1 cellular context compared by ENCODE assay signal in the genomic region with DNA sequence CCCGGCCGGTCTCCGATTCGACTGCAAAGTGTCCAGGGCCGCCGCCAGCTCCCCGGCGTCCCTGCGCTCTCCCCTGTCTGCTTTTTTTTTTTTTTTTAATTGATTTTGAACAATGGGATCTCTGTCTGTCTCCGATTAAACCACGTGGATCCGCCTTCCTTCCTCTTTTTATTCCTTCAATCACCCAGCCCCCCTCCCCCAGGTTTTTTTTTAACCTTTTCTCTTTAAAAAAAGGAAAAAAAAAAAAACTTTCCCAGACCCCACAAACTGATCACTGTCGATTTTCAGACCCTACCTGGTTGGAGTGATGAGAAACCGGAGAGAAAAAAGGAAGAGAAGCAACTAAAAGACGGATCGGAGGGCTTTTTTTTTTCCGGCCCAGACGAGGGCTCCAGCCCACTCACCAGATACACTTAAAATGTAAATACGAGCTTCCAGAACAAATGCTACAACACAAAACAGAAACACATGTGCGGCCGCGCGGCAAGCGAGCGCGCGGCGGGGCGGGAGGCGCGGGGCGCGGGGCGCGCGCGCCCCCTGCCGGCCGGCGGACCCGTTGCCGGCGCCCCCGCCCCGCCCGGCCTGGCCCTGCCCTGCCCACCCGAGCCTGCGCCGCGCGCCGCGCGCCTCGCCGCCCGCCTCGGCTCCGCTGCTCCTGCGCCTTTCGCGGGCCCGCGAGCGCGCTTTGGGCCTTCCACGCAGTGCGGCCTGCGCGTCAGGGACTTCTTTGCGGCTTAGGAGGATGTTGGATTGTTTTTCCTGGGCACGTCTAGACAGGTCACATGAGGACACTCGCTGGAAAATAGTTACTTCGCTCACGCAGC.
TF ChIP-seq lines count a peak whose summit lies in the region.

TSS of gene RCC2 (minus strand) at position 428 of the 824 bp plus-strand sequence. CDS start 1,163 bp downstream, outside the sequence.

TF ChIP-seq in HCT116, 20 proteins besides CTCF, POLR2A, EP300 and RAD21 (continued from another document):
- TF ChIP-seq, protein P1, sequence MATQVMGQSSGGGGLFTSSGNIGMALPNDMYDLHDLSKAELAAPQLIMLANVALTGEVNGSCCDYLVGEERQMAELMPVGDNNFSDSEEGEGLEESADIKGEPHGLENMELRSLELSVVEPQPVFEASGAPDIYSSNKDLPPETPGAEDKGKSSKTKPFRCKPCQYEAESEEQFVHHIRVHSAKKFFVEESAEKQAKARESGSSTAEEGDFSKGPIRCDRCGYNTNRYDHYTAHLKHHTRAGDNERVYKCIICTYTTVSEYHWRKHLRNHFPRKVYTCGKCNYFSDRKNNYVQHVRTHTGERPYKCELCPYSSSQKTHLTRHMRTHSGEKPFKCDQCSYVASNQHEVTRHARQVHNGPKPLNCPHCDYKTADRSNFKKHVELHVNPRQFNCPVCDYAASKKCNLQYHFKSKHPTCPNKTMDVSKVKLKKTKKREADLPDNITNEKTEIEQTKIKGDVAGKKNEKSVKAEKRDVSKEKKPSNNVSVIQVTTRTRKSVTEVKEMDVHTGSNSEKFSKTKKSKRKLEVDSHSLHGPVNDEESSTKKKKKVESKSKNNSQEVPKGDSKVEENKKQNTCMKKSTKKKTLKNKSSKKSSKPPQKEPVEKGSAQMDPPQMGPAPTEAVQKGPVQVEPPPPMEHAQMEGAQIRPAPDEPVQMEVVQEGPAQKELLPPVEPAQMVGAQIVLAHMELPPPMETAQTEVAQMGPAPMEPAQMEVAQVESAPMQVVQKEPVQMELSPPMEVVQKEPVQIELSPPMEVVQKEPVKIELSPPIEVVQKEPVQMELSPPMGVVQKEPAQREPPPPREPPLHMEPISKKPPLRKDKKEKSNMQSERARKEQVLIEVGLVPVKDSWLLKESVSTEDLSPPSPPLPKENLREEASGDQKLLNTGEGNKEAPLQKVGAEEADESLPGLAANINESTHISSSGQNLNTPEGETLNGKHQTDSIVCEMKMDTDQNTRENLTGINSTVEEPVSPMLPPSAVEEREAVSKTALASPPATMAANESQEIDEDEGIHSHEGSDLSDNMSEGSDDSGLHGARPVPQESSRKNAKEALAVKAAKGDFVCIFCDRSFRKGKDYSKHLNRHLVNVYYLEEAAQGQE (IDR thresholded peaks at IDR 0.05; ENCODE audit: low read depth), result no peak
- TF ChIP-seq CEBPB (IDR thresholded peaks at IDR 0.05; ENCODE audit: low read depth), result no peak
- no peak for TF ChIP-seq EZH2phosphoT487 (IDR thresholded peaks at IDR 0.05; ENCODE audit: borderline replicate concordance)
- TF ChIP-seq SP1 (IDR thresholded peaks at IDR 0.05; ENCODE audit: low read depth), result no peak
- no peak for TF ChIP-seq TCF7L2 (IDR thresholded peaks at IDR 0.05; ENCODE audit: borderline replicate concordance, extremely low read depth, insufficient read depth, insufficient read length)
- peak; percentile 86 for TF ChIP-seq POLR2AphosphoS5 (IDR thresholded peaks at IDR 0.05; ENCODE audit: low read depth, low read length)
- TF ChIP-seq, protein P2, sequence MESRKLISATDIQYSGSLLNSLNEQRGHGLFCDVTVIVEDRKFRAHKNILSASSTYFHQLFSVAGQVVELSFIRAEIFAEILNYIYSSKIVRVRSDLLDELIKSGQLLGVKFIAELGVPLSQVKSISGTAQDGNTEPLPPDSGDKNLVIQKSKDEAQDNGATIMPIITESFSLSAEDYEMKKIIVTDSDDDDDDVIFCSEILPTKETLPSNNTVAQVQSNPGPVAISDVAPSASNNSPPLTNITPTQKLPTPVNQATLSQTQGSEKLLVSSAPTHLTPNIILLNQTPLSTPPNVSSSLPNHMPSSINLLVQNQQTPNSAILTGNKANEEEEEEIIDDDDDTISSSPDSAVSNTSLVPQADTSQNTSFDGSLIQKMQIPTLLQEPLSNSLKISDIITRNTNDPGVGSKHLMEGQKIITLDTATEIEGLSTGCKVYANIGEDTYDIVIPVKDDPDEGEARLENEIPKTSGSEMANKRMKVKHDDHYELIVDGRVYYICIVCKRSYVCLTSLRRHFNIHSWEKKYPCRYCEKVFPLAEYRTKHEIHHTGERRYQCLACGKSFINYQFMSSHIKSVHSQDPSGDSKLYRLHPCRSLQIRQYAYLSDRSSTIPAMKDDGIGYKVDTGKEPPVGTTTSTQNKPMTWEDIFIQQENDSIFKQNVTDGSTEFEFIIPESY (IDR thresholded peaks at IDR 0.05; ENCODE audit: extremely low read depth, insufficient replicate concordance, low read length), result no peak
- peak; percentile 55 for TF ChIP-seq ZFX (IDR thresholded peaks at IDR 0.05)
- TF ChIP-seq CBX3 (IDR thresholded peaks at IDR 0.05; ENCODE audit: low read depth), result no peak
- no peak for TF ChIP-seq EGR1 (IDR thresholded peaks at IDR 0.05; ENCODE audit: low read depth)
- TF ChIP-seq EZH2 (IDR thresholded peaks at IDR 0.05), result no peak
- peak; percentile 80 for TF ChIP-seq MAX (IDR thresholded peaks at IDR 0.05)
